Comparison of ENCODE assay signal across 1 cellular context in genomic region chr20:32357869-32358631, GRCh38.
TF ChIP-seq lines count a peak whose summit lies in the region.

Gene ASXL1 (plus strand): TSS chr20:32358331. CDS start chr20:32358776, 445 bp downstream.

TF ChIP-seq in HEK293, 187 proteins besides CTCF, POLR2A, EP300 and RAD21 (continued from another document and continues in another):
- TF ChIP-seq, protein P1, sequence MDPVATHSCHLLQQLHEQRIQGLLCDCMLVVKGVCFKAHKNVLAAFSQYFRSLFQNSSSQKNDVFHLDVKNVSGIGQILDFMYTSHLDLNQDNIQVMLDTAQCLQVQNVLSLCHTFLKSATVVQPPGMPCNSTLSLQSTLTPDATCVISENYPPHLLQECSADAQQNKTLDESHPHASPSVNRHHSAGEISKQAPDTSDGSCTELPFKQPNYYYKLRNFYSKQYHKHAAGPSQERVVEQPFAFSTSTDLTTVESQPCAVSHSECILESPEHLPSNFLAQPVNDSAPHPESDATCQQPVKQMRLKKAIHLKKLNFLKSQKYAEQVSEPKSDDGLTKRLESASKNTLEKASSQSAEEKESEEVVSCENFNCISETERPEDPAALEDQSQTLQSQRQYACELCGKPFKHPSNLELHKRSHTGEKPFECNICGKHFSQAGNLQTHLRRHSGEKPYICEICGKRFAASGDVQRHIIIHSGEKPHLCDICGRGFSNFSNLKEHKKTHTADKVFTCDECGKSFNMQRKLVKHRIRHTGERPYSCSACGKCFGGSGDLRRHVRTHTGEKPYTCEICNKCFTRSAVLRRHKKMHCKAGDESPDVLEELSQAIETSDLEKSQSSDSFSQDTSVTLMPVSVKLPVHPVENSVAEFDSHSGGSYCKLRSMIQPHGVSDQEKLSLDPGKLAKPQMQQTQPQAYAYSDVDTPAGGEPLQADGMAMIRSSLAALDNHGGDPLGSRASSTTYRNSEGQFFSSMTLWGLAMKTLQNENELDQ (tag by site-specific recombination; IDR thresholded peaks at IDR 0.05; ENCODE audit: low read depth), result no peak
- peak; percentile 83 for TF ChIP-seq ZSCAN5A (tag by site-specific recombination; IDR thresholded peaks at IDR 0.05)
- TF ChIP-seq, protein P2, sequence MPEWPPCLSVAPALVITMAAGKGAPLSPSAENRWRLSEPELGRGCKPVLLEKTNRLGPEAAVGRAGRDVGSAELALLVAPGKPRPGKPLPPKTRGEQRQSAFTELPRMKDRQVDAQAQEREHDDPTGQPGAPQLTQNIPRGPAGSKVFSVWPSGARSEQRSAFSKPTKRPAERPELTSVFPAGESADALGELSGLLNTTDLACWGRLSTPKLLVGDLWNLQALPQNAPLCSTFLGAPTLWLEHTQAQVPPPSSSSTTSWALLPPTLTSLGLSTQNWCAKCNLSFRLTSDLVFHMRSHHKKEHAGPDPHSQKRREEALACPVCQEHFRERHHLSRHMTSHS (tag by site-specific recombination; IDR thresholded peaks at IDR 0.05), result no peak
- peak; percentile 33; the same call in 1 of the 2 replicates for TF ChIP-seq ZNF366 (tag by site-specific recombination; conservative IDR thresholded peaks at IDR 0.05)
- no peak for TF ChIP-seq ZNF645 (tag by site-specific recombination; IDR thresholded peaks at IDR 0.05)
- TF ChIP-seq, protein P3, sequence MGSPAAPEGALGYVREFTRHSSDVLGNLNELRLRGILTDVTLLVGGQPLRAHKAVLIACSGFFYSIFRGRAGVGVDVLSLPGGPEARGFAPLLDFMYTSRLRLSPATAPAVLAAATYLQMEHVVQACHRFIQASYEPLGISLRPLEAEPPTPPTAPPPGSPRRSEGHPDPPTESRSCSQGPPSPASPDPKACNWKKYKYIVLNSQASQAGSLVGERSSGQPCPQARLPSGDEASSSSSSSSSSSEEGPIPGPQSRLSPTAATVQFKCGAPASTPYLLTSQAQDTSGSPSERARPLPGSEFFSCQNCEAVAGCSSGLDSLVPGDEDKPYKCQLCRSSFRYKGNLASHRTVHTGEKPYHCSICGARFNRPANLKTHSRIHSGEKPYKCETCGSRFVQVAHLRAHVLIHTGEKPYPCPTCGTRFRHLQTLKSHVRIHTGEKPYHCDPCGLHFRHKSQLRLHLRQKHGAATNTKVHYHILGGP (tag by site-specific recombination; IDR thresholded peaks at IDR 0.05), result no peak
- TF ChIP-seq ZNF830 (tag by site-specific recombination; IDR thresholded peaks at IDR 0.05; ENCODE audit: low read depth), result no peak
- TF ChIP-seq ZNF274 (IDR thresholded peaks at IDR 0.05; ENCODE audit: low read length), result no peak
- TF ChIP-seq ZNF274 (tag by site-specific recombination; IDR thresholded peaks at IDR 0.05; ENCODE audit: borderline replicate concordance), result no peak
- peak; percentile 93 for TF ChIP-seq ZNF335 (tag by site-specific recombination; conservative IDR thresholded peaks at IDR 0.05)
- TF ChIP-seq, protein P4, sequence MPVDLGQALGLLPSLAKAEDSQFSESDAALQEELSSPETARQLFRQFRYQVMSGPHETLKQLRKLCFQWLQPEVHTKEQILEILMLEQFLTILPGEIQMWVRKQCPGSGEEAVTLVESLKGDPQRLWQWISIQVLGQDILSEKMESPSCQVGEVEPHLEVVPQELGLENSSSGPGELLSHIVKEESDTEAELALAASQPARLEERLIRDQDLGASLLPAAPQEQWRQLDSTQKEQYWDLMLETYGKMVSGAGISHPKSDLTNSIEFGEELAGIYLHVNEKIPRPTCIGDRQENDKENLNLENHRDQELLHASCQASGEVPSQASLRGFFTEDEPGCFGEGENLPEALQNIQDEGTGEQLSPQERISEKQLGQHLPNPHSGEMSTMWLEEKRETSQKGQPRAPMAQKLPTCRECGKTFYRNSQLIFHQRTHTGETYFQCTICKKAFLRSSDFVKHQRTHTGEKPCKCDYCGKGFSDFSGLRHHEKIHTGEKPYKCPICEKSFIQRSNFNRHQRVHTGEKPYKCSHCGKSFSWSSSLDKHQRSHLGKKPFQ (tag by site-specific recombination; IDR thresholded peaks at IDR 0.05), result peak; percentile 85
- TF ChIP-seq ZNF146 (tag by site-specific recombination; IDR thresholded peaks at IDR 0.05), result no peak; the same call in 1 of the 2 replicates
- no peak for TF ChIP-seq ZBTB44 (tag by site-specific recombination; IDR thresholded peaks at IDR 0.05)
- TF ChIP-seq ZNF600 (tag by site-specific recombination; IDR thresholded peaks at IDR 0.05), result peak; percentile 49; the same call in 1 of the 2 replicates
- TF ChIP-seq ZNF777 (tag by site-specific recombination; IDR thresholded peaks at IDR 0.05; ENCODE audit: borderline replicate concordance), result no peak
- TF ChIP-seq ZNF24 (tag by site-specific recombination; IDR thresholded peaks at IDR 0.05), result peak; percentile 28; the same call in 1 of the 2 replicates
- peak; percentile 95 for TF ChIP-seq ZFHX2 (tag by site-specific recombination; conservative IDR thresholded peaks at IDR 0.05)
- TF ChIP-seq ZNF2 (tag by site-specific recombination; IDR thresholded peaks at IDR 0.05), result peak; percentile 57; the same call in 1 of the 2 replicates
- no peak for TF ChIP-seq ZNF544 (tag by site-specific recombination; IDR thresholded peaks at IDR 0.05)
- TF ChIP-seq ATF2 (tag by site-specific recombination; IDR thresholded peaks at IDR 0.05; ENCODE audit: low read depth), result no peak
- TF ChIP-seq, protein P5, sequence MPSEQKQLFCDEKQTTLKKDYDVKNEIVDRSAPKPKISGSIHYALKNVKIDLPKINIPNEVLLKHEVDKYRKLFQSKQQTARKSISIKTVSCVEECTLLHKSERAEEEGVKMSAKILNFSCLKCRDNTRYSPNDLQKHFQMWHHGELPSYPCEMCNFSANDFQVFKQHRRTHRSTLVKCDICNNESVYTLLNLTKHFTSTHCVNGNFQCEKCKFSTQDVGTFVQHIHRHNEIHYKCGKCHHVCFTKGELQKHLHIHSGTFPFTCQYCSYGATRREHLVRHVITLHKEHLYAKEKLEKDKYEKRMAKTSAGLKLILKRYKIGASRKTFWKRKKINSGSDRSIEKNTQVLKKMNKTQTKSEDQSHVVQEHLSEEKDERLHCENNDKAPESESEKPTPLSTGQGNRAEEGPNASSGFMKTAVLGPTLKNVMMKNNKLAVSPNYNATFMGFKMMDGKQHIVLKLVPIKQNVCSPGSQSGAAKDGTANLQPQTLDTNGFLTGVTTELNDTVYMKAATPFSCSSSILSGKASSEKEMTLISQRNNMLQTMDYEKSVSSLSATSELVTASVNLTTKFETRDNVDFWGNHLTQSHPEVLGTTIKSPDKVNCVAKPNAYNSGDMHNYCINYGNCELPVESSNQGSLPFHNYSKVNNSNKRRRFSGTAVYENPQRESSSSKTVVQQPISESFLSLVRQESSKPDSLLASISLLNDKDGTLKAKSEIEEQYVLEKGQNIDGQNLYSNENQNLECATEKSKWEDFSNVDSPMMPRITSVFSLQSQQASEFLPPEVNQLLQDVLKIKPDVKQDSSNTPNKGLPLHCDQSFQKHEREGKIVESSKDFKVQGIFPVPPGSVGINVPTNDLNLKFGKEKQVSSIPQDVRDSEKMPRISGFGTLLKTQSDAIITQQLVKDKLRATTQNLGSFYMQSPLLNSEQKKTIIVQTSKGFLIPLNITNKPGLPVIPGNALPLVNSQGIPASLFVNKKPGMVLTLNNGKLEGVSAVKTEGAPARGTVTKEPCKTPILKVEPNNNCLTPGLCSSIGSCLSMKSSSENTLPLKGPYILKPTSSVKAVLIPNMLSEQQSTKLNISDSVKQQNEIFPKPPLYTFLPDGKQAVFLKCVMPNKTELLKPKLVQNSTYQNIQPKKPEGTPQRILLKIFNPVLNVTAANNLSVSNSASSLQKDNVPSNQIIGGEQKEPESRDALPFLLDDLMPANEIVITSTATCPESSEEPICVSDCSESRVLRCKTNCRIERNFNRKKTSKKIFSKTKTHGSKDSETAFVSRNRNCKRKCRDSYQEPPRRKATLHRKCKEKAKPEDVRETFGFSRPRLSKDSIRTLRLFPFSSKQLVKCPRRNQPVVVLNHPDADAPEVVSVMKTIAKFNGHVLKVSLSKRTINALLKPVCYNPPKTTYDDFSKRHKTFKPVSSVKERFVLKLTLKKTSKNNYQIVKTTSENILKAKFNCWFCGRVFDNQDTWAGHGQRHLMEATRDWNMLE (tag by site-specific recombination; conservative IDR thresholded peaks at IDR 0.05; ENCODE audit: low read depth), result peak; percentile 50; the same call in 1 of the 2 replicates
- TF ChIP-seq, protein P6, sequence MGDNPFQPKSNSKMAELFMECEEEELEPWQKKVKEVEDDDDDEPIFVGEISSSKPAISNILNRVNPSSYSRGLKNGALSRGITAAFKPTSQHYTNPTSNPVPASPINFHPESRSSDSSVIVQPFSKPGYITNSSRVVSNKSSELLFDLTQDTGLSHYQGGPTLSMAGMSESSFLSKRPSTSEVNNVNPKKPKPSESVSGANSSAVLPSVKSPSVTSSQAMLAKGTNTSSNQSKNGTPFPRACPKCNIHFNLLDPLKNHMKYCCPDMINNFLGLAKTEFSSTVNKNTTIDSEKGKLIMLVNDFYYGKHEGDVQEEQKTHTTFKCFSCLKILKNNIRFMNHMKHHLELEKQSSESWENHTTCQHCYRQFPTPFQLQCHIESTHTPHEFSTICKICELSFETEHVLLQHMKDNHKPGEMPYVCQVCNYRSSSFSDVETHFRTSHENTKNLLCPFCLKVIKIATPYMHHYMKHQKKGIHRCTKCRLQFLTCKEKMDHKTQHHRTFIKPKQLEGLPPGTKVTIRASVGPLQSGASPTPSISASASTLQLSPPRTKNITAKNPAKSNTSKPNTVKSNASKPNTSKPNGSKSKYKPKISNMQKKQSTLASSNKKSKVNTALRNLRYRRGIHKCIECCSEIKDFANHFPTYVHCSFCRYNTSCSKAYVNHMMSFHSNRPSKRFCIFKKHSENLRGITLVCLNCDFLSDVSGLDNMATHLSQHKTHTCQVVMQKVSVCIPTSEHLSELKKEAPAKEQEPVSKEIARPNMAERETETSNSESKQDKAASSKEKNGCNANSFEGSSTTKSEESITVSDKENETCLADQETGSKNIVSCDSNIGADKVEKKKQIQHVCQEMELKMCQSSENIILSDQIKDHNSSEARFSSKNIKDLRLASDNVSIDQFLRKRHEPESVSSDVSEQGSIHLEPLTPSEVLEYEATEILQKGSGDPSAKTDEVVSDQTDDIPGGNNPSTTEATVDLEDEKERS (tag by site-specific recombination; IDR thresholded peaks at IDR 0.05), result no peak
- peak; percentile 87 for TF ChIP-seq KLF16 (tag by site-specific recombination; IDR thresholded peaks at IDR 0.05)
- no peak for TF ChIP-seq ZNF155 (tag by site-specific recombination; IDR thresholded peaks at IDR 0.05)
- TF ChIP-seq ZBTB6 (tag by site-specific recombination; IDR thresholded peaks at IDR 0.05), result peak; percentile 74
- TF ChIP-seq SALL2 (tag by site-specific recombination; IDR thresholded peaks at IDR 0.05; ENCODE audit: borderline replicate concordance), result no peak
- no peak for TF ChIP-seq MEIS1 (CRISPR knock-in tag; IDR thresholded peaks at IDR 0.05; ENCODE audit: borderline replicate concordance)
- TF ChIP-seq ZNF658 (tag by site-specific recombination; IDR thresholded peaks at IDR 0.05), result no peak
